24 cellular contexts compared by ENCODE assay signal in genomic region chr12:106892075-106892474, GRCh38.
DNase-seq lines count a peak whose midpoint lies in the region; ATAC-seq and TF ChIP-seq lines count a peak whose summit lies in the region.
"Had no signal": no experiment of that assay in that cellular context is flagged by ENCODE, and none has a peak within 500 bp of the region (broad histone marks: within the 10 kb centered on the region; RNA-seq: fewer than 3 reads in every experiment).

No MANE protein-coding gene starts in this region.

- ATAC-seq in GM19455 (IDR thresholded peaks at IDR 0.05; ENCODE audit: unreplicated experiment) (no peak), GM19463 (IDR thresholded peaks at IDR 0.05; ENCODE audit: unreplicated experiment) (no peak)
- ATAC-seq: activated CD8-positive, alpha-beta memory T cell treated with anti-CD3 and anti-CD28 coated beads, Interleukin-2, amount 10 ng/mL, durations not matched to agents 7 days and 5 days; Right ventricle myocardium inferior had no signal

- H3K9me3 Mint-ChIP-seq in progenitor cell of endocrine pancreas (ENCODE audit: low read depth), result no peaks in the 10 kb centered on the region
- H3K9me3 Mint-ChIP-seq: activated T-helper 1 cell treated with anti-CD3 and anti-CD28 coated beads, Interleukin-12 subunit alpha, Interleukin-12 subunit beta, Interleukin-2, Interleukin-4 antibody, amounts not matched to agents 30 ng/mL and 10 ng/mL and 1 ng/mL, durations not matched to agents 14 hours and 24 hours and 36 hours; neural crest cell had no signal

- DNase-seq in NCI-H748 (lab: John Stamatoyannopoulos, UW; ENCODE audit: unreplicated experiment) (peak; percentile 94), epithelial cell of proximal tubule (ENCODE audit: low read depth) (peak; percentile 29), progenitor cell of endocrine pancreas (ENCODE audit: low spot score, unreplicated experiment) (no peak), cerebellar nuclear complex (lab: John Stamatoyannopoulos, UW) (no peak), RPMI8226 (no peak)
- DNase-seq: activated CD4-positive, alpha-beta T cell treated with anti-CD3 and anti-CD28 coated beads, Interleukin-2, amount 10 ng/mL, durations not matched to agents 7 days and 5 days; activated CD8-positive, alpha-beta memory T cell treated with anti-CD3 and anti-CD28 coated beads, Interleukin-2, amount 10 ng/mL, durations not matched to agents 7 days and 5 days; anterior cingulate cortex; erythroblast; foreskin fibroblast; MG63; NCI-H1436; NCI-H510A; T-helper 9 cell; WERI-Rb-1 had no signal

- H3K27me3 Mint-ChIP-seq in progenitor cell of endocrine pancreas, result peaks cover 37% of the 10 kb centered on the region
- H3K27me3 Mint-ChIP-seq: activated CD4-positive, alpha-beta T cell treated with anti-CD3 and anti-CD28 coated beads, Interleukin-2, amount 10 ng/mL, durations not matched to agents 7 days and 5 days; central memory CD8-positive, alpha-beta T cell had no signal

- 0 out of 2 replicates have a peak, but pooled peaks cover 3% of the 10 kb centered on the region for H3K4me1 ChIP-seq in HEK293 (ENCODE audit: control insufficient read depth, insufficient read depth, low read length)

- no peak overlapping the region for H3K27ac ChIP-seq in HEK293 (ENCODE audit: extremely low read depth, low read depth, low read length)
- H3K27ac ChIP-seq: WERI-Rb-1 had no signal

- POLR2A ChIA-PET in HEK293 (lab: Yijun Ruan, JAX), result no interaction called here

- peaks cover 6% of the 10 kb centered on the region for H3K36me3 Mint-ChIP-seq in progenitor cell of endocrine pancreas (ENCODE audit: insufficient read depth)
- H3K36me3 Mint-ChIP-seq: activated naive CD4-positive, alpha-beta T cell treated with anti-CD3 and anti-CD28 coated beads, Interleukin-2, amount 50 U/mL, for 72 hours had no signal

- H3K36me3 ChIP-seq in HEK293 (ENCODE audit: control insufficient read depth in 2 of 2, insufficient read depth in 1 of 2, low read length in 2 of 2), result peaks cover 0 to 12% of the 10 kb centered on the region in 2 experiments; a peak in 2 of 3 replicates
- H3K36me3 ChIP-seq: MG63, WERI-Rb-1 had no signal

- no peak overlapping the region for H3K4me3 ChIP-seq in HEK293 (ENCODE audit: low read depth, low read length)
- no peak overlapping the region for H3K4me3 ChIP-seq in epithelial cell of proximal tubule (ENCODE audit: low read depth, low read length)
- H3K4me3 ChIP-seq: MG63 had no signal

- H3K27ac Mint-ChIP-seq in progenitor cell of endocrine pancreas, result peak overlapping the region; percentile 65
- H3K27ac Mint-ChIP-seq: activated CD4-positive, alpha-beta T cell treated with anti-CD3 and anti-CD28 coated beads, Interleukin-2, amount 10 ng/mL, durations not matched to agents 7 days and 5 days; activated CD8-positive, alpha-beta memory T cell treated with anti-CD3 and anti-CD28 coated beads, Interleukin-2, amount 10 ng/mL, durations not matched to agents 7 days and 5 days; activated naive CD4-positive, alpha-beta T cell treated with anti-CD3 and anti-CD28 coated beads, Interleukin-2, amount 50 U/mL, for 72 hours; activated T-helper 1 cell treated with anti-CD3 and anti-CD28 coated beads, Interleukin-12 subunit alpha, Interleukin-12 subunit beta, Interleukin-2, Interleukin-4 antibody, amounts not matched to agents 30 ng/mL and 10 ng/mL and 1 ng/mL, durations not matched to agents 14 hours and 24 hours and 36 hours; CD14-positive monocyte had no signal

- no peaks in the 10 kb centered on the region for H3K9me3 ChIP-seq in HEK293 (ENCODE audit: control insufficient read depth, insufficient read depth, low read depth, low read length)
- H3K9me3 ChIP-seq: MG63 had no signal

- peaks cover 16% of the 10 kb centered on the region for H3K4me1 Mint-ChIP-seq in progenitor cell of endocrine pancreas (ENCODE audit: low read depth)
- H3K4me1 Mint-ChIP-seq: CD14-positive monocyte; central memory CD8-positive, alpha-beta T cell had no signal

- CTCF ChIA-PET in HEK293 (lab: Yijun Ruan, JAX), result no interaction called here

- TF ChIP-seq CTCF in HEK293 (tag by site-specific recombination; IDR thresholded peaks at IDR 0.05) (no peak), epithelial cell of proximal tubule (conservative IDR thresholded peaks at IDR 0.05; ENCODE audit: low read depth, low read length) (no peak), progenitor cell of endocrine pancreas (IDR thresholded peaks at IDR 0.05; ENCODE audit: unreplicated experiment) (no peak)

- no peak overlapping the region for H3K4me3 Mint-ChIP-seq in progenitor cell of endocrine pancreas (ENCODE audit: low read depth)
- H3K4me3 Mint-ChIP-seq: activated CD4-positive, alpha-beta T cell treated with anti-CD3 and anti-CD28 coated beads, Interleukin-2, amount 10 ng/mL, durations not matched to agents 7 days and 5 days; activated CD8-positive, alpha-beta memory T cell treated with anti-CD3 and anti-CD28 coated beads, Interleukin-2, amount 10 ng/mL, durations not matched to agents 7 days and 5 days; activated T-helper 1 cell treated with anti-CD3 and anti-CD28 coated beads, Interleukin-12 subunit alpha, Interleukin-12 subunit beta, Interleukin-2, Interleukin-4 antibody, amounts not matched to agents 30 ng/mL and 10 ng/mL and 1 ng/mL, durations not matched to agents 14 hours and 24 hours and 36 hours; central memory CD8-positive, alpha-beta T cell; neural crest cell had no signal

TF ChIP-seq in HEK293, 187 proteins besides CTCF, POLR2A, EP300 and RAD21:
- TF ChIP-seq, protein P1, sequence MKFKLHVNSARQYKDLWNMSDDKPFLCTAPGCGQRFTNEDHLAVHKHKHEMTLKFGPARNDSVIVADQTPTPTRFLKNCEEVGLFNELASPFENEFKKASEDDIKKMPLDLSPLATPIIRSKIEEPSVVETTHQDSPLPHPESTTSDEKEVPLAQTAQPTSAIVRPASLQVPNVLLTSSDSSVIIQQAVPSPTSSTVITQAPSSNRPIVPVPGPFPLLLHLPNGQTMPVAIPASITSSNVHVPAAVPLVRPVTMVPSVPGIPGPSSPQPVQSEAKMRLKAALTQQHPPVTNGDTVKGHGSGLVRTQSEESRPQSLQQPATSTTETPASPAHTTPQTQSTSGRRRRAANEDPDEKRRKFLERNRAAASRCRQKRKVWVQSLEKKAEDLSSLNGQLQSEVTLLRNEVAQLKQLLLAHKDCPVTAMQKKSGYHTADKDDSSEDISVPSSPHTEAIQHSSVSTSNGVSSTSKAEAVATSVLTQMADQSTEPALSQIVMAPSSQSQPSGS (tag by site-specific recombination; IDR thresholded peaks at IDR 0.05; ENCODE audit: low read depth), result peak; percentile 31; the same call in 1 of the 2 replicates
- no peak for TF ChIP-seq ZNF16 (tag by site-specific recombination; IDR thresholded peaks at IDR 0.05; ENCODE audit: low read depth)
- TF ChIP-seq EGR2 (tag by site-specific recombination; IDR thresholded peaks at IDR 0.05; ENCODE audit: low read depth), result peak; percentile 66
- TF ChIP-seq OSR2 (tag by site-specific recombination; IDR thresholded peaks at IDR 0.05), result 0 out of 2 replicates have a peak, but pooled peaks have one; percentile 8
- TF ChIP-seq ZSCAN16 (tag by site-specific recombination; IDR thresholded peaks at IDR 0.05), result no peak
- TF ChIP-seq ZFHX2 (tag by site-specific recombination; conservative IDR thresholded peaks at IDR 0.05), result peak; percentile 74
- TF ChIP-seq ZNF19 (tag by site-specific recombination; IDR thresholded peaks at IDR 0.05; ENCODE audit: low read depth), result no peak
- TF ChIP-seq ZNF175 (tag by site-specific recombination; IDR thresholded peaks at IDR 0.05), result no peak
- TF ChIP-seq ZXDB (tag by site-specific recombination; IDR thresholded peaks at IDR 0.05), result no peak
- no peak for TF ChIP-seq KLF16 (tag by site-specific recombination; IDR thresholded peaks at IDR 0.05)
- TF ChIP-seq ZNF184 (tag by site-specific recombination; IDR thresholded peaks at IDR 0.05), result no peak
- no peak for TF ChIP-seq ZNF404 (tag by site-specific recombination; IDR thresholded peaks at IDR 0.05)
- no peak for TF ChIP-seq ZNF785 (tag by site-specific recombination; IDR thresholded peaks at IDR 0.05)
- TF ChIP-seq GLIS1 (tag by site-specific recombination; IDR thresholded peaks at IDR 0.05), result peak; percentile 60
- no peak for TF ChIP-seq PRDM1 (tag by site-specific recombination; IDR thresholded peaks at IDR 0.05)

Comparison
In these comparisons a context has a peak if more than half of its experiments do, and no peak if none do; other contexts are left out.
1. DNase-seq: peak in NCI-H748 (single experiment) and epithelial cell of proximal tubule (single experiment); none in progenitor cell of endocrine pancreas (single experiment), cerebellar nuclear complex (0 of 2) and RPMI8226 (single experiment).